In the genomic region with DNA sequence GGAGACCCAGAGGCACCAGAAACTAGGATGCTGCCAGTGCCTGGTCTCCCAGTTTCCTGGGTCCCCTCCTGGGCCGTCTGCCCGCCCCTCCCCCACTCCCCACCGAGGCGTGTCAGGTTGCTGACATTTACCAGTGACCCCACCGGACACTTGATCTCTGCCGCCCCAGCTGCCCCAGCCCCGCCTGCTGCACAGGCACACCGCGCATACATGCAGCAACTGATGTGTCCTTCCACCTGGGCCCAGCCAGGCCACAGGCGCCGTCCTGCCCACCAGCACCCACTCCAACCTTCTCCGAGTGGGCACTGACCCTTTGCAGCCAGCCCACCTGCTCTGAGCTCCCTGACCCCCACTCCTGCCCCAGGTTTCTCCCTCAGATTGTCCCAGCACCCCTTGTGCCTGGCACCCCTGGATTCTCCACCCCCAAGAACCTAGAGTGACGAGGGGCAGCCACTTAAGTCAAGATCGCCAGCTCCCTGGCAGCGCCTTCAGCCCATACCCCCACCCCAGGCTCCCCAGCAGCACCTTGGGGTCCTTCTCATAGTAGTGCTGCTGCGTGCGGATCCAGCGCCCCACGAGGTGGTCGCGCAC, we compare ENCODE assay signal across 7 cellular contexts.
DNase-seq lines count a peak whose midpoint lies in the region.
"Had no signal": no experiment of that assay in that cellular context is flagged by ENCODE, and none has a peak within 500 bp of the region (broad histone marks: within the 10 kb centered on the region; RNA-seq: fewer than 3 reads in every experiment).

No MANE protein-coding gene starts in this region.

- peaks cover 57% of the 10 kb centered on the region for H3K4me1 ChIP-seq in stomach smooth muscle (ENCODE audit: control insufficient read depth, insufficient read depth, low read length)

- H3K36me3 ChIP-seq in stomach smooth muscle (ENCODE audit: control insufficient read depth in 2 of 2, insufficient read depth in 2 of 2, low read length in 2 of 2): peaks cover 13 to 16% of the 10 kb centered on the region in 2 donors

- no peaks in the 10 kb centered on the region for H3K27me3 ChIP-seq in stomach smooth muscle (ENCODE audit: control insufficient read depth in 1 of 2, insufficient read depth in 2 of 2, low read length in 2 of 2)

- H3K27ac ChIP-seq in angular gyrus (ENCODE audit: low read depth, low read length) (peak overlapping the region; percentile 32), stomach smooth muscle (ENCODE audit: low read length) (peak overlapping the region; percentile 76)
- H3K27ac ChIP-seq: GM23248 had no signal

- H3K9me3 ChIP-seq in iPS-18c (ENCODE audit: control insufficient read depth, insufficient read depth, low read length) (no peaks in the 10 kb centered on the region), stomach smooth muscle (ENCODE audit: control insufficient read depth in 2 of 2, low read length in 2 of 2) (no peaks in the 10 kb centered on the region)

- 0 out of 2 replicates have a peak overlapping the region, but pooled peaks have one; percentile 9 for H3K4me3 ChIP-seq in iPS-18c (ENCODE audit: insufficient read depth, low read depth, low read length)
- peak overlapping the region; percentile 26 to 73 for H3K4me3 ChIP-seq in stomach smooth muscle (ENCODE audit: low read length in 2 of 2)
- H3K4me3 ChIP-seq: GM23248 had no signal

- peak overlapping the region; percentile 55 to 69 for H3K9ac ChIP-seq in stomach smooth muscle (ENCODE audit: low read length in 2 of 2)
- H3K9ac ChIP-seq: GM23248 had no signal

- DNase-seq in NCI-H2107 (lab: John Stamatoyannopoulos, UW) (no peak), NCI-H2196 (lab: John Stamatoyannopoulos, UW; ENCODE audit: unreplicated experiment) (no peak), superior temporal gyrus (ENCODE audit: extremely low spot score) (no peak)
- DNase-seq: GM23248 had no signal
